ENCODE assay signal across 25 cellular contexts in genomic region chr10:11701451-11702095, GRCh38. TPM values are rescaled to one million over a fixed set of nuclear protein-coding genes. Genes with fewer than 3 reads are reported as not detected.
"Had no signal": no experiment of that assay in that cellular context is flagged by ENCODE, and none has a peak within 500 bp of the region (broad histone marks: within the 10 kb centered on the region; RNA-seq: fewer than 3 reads in every experiment).

No MANE protein-coding gene starts in this region.

- H3K36me3 ChIP-seq: neural progenitor cell, pancreas, prostate gland, spleen, stomach, thoracic aorta, thyroid gland, tibial nerve, upper lobe of left lung, uterus had no signal

- H2AFZ ChIP-seq: neural progenitor cell had no signal

- DNase-seq: naive thymus-derived CD4-positive, alpha-beta T cell; natural killer cell; occipital lobe; pancreas; right cardiac atrium; spleen; stimulated activated CD4-positive, alpha-beta T cell treated with anti-CD3 and anti-CD28 coated beads, Interleukin-12 subunit alpha, Interleukin-12 subunit beta, amount 100 ng/mL, for 4 hours; stimulated activated CD4-positive, alpha-beta T cell treated with anti-CD3 and anti-CD28 coated beads, Interleukin-1b, Interleukin-23, amount 100 ng/mL, for 48 hours; stimulated activated CD4-positive, alpha-beta T cell treated with anti-CD3 and anti-CD28 coated beads, Interleukin-4, amount 100 ng/mL, for 1 hour; stimulated activated naive B cell treated with anti-CD40 and anti-IgM and Interleukin-4, amounts not matched to agents 10 μg/mL and 1 μg/mL and 100 μg/mL, for 72 hours; stimulated activated naive CD4-positive, alpha-beta T cell treated with Interleukin-2 at 50 U/mL for 16 hours; stomach; thyroid gland; trophoblast cell; upper lobe of left lung; uterus had no signal

- ATAC-seq: naive thymus-derived CD4-positive, alpha-beta T cell; natural killer cell; pancreas; right cardiac atrium; sciatic nerve; stimulated activated effector memory CD8-positive, alpha-beta T cell treated with anti-CD3 and anti-CD28 coated beads, Interleukin-12 subunit alpha, Interleukin-12 subunit beta, amount 100 ng/mL, for 72 hours; stimulated activated naive B cell treated with anti-CD40 and anti-IgM and Interleukin-4, amounts not matched to agents 10 μg/mL and 1 μg/mL and 100 μg/mL, for 72 hours had no signal

- H3K9ac ChIP-seq: neural progenitor cell had no signal

- H3K4me1 ChIP-seq: prostate gland, thyroid gland, tibial nerve, uterus had no signal

- H3K27ac ChIP-seq: neural progenitor cell, pancreas, prostate gland, skin epidermis, spleen, stomach, thoracic aorta, thyroid gland, tibial nerve, upper lobe of left lung, uterus had no signal

- H3K4me3 ChIP-seq: neural progenitor cell, pancreas, prostate gland, skin epidermis, smooth muscle cell, spleen, stomach, thoracic aorta, thyroid gland, tibial nerve, upper lobe of left lung, uterus had no signal

- H3K9me3 ChIP-seq: pancreas, prostate gland, spleen, stomach, thoracic aorta, thyroid gland, tibial nerve, upper lobe of left lung, uterus had no signal

- FAIRE-seq: pancreas had no signal

- H3K4me2 ChIP-seq: neural progenitor cell, smooth muscle cell had no signal

- H3K27me3 ChIP-seq: neural progenitor cell, pancreas, spleen, stomach, thyroid gland, tibial nerve, upper lobe of left lung, uterus had no signal

RNA-seq across cellular contexts. Expression of gene ECHDC3, which starts 40.6 kb away (rescaled TPM):
- polyA plus RNA-seq: neural cell had no signal
